In the genomic region with DNA sequence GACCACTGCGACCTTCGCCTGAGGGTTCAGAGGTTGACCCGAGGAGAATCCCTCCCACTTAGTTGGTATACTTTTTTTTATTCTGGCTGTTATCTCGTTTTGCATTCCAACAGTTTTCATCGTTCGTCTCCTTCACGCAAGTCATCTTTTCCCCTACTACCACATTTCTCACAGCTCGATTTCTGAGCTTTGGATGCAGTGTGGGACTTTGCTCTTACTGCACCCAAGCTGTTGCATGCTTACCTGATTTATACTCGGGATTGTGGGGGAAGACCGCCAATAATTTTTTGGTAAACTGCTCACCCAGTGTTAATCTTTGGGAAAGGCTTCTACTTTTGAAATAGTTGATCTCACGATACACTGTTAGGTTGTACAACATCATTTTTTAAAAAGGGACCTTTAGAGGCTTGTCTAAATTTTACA, we compare ENCODE assay signal across 1 cellular context.
TF ChIP-seq lines count a peak whose summit lies in the region.

No MANE protein-coding gene starts in this region.

TF ChIP-seq in K562, 482 proteins besides CTCF, POLR2A, EP300 and RAD21 (continued from another document):
- TF ChIP-seq ARID1B (IDR thresholded peaks at IDR 0.05) (0 out of 2 replicates have a peak, but pooled peaks have one; percentile 26), NR2C1 (IDR thresholded peaks at IDR 0.05) (peak; percentile 82), NR2C1 (tag; IDR thresholded peaks at IDR 0.05) (peak; percentile 82), FOXK2 (conservative IDR thresholded peaks at IDR 0.05 in 1 of 2, IDR thresholded peaks at IDR 0.05 in 1 of 2; ENCODE audit: low read depth in 2 of 2) (no peak), TBP (optimal IDR thresholded peaks at IDR 0.05; ENCODE audit: low read depth, low read length) (peak; percentile 30), CBFA2T3 (IDR thresholded peaks at IDR 0.05) (peak; percentile 45; the same call in 1 of the 2 replicates), ZFP36 (IDR thresholded peaks at IDR 0.05; ENCODE audit: low read depth, low read length, partially characterized antibody) (no peak), SMARCE1 (IDR thresholded peaks at IDR 0.05) (peak; percentile 40; the same call in 1 of the 2 replicates), SMARCB1 (IDR thresholded peaks at IDR 0.05; ENCODE audit: insufficient read length, low read depth) (no peak), NCOR1 (IDR thresholded peaks at IDR 0.05) (peak; percentile 51; the same call in 1 of the 2 replicates), CHD1 (IDR thresholded peaks at IDR 0.05; ENCODE audit: low read length) (peak; percentile 29), FOSL1 (tag; conservative IDR thresholded peaks at IDR 0.05) (0 out of 2 replicates have a peak, but pooled peaks have one; percentile 54), DPF2 (IDR thresholded peaks at IDR 0.05) (0 out of 2 replicates have a peak, but pooled peaks have one; percentile 16), SMARCA4 (IDR thresholded peaks at IDR 0.05) (peak; percentile 50), SIX5 (IDR thresholded peaks at IDR 0.05; ENCODE audit: borderline replicate concordance in 1 of 2, insufficient read depth in 1 of 2, low read depth in 1 of 2, low read length in 2 of 2) (no peak), NFE2 (IDR thresholded peaks at IDR 0.05; ENCODE audit: low read depth) (0 out of 2 replicates have a peak, but pooled peaks have one; percentile 13), TEAD1 (CRISPR knock-in tag; IDR thresholded peaks at IDR 0.05) (peak in 1 of 2 experiments; percentile 60; a peak in 1 of 4 replicates), ZNF766 (CRISPR knock-in tag; conservative IDR thresholded peaks at IDR 0.05) (no peak), JUND (IDR thresholded peaks at IDR 0.05; ENCODE audit: borderline replicate concordance, low read depth, low read length) (0 out of 2 replicates have a peak, but pooled peaks have one; percentile 24), JUND (tag; IDR thresholded peaks at IDR 0.05; ENCODE audit: borderline replicate concordance, low read depth, low read length) (no peak), KAT7 (CRISPR knock-in tag; IDR thresholded peaks at IDR 0.05; ENCODE audit: borderline replicate concordance) (no peak)
- TF ChIP-seq, protein P1, sequence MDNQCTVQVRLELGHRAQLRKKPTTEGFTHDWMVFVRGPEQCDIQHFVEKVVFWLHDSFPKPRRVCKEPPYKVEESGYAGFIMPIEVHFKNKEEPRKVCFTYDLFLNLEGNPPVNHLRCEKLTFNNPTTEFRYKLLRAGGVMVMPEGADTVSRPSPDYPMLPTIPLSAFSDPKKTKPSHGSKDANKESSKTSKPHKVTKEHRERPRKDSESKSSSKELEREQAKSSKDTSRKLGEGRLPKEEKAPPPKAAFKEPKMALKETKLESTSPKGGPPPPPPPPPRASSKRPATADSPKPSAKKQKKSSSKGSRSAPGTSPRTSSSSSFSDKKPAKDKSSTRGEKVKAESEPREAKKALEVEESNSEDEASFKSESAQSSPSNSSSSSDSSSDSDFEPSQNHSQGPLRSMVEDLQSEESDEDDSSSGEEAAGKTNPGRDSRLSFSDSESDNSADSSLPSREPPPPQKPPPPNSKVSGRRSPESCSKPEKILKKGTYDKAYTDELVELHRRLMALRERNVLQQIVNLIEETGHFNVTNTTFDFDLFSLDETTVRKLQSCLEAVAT (IDR thresholded peaks at IDR 0.05): peak in 1 of 2 experiments; percentile 45; a peak in 1 of 4 replicates
- TF ChIP-seq, protein P2, sequence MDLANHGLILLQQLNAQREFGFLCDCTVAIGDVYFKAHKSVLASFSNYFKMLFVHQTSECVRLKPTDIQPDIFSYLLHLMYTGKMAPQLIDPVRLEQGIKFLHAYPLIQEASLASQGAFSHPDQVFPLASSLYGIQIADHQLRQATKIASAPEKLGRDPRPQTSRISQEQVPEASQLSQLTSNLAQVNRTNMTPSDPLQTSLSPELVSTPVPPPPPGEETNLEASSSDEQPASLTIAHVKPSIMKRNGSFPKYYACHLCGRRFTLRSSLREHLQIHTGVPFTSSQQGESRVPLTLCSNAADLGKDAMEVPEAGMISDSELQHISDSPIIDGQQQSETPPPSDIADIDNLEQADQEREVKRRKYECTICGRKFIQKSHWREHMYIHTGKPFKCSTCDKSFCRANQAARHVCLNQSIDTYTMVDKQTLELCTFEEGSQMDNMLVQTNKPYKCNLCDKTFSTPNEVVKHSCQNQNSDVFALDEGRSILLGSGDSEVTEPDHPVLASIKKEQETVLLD (IDR thresholded peaks at IDR 0.05): no peak
TF ChIP-seq in K562: peak in this region for 17.
